ENCODE assay signal across 8 cellular contexts in the genomic region with DNA sequence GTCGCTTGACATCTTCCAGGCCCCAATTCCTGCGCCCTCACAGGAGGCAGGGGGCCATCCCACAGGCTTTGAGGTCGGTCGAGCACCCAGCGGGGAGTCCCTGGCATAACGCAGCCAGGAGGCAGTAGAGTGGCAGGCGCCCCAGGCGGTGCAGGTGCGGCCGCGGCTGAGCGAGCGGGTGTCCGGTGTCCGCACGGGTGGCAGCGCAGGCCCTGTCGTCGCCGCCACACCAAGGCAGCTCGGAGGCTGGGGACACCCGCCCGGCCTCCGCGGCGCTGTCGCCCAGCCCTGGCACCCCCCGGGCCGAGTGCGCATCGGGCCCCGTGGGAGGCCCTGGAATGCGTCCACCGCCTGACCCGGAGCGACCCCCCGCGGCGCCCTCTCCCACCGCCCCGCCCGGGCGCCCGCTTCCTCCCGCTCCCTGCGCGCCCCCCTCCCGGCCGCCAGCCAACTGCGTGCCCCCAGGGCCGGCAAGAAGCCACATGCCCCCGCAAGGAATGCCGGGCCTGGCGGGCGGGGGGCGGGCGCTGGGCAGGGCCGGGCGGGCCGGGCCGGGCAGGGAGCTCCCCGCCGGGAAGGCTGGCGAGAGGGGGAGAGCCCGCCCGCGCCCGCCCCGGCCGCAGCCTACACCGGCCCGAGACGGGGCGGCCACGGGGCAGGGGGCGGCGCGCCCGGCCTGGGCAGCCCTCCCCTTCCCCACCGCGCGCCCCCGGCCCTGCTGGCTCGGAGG.
DNase-seq lines count a peak whose midpoint lies in the region; ATAC-seq and TF ChIP-seq lines count a peak whose summit lies in the region.

No MANE protein-coding gene starts in this region.

- no peak for TF ChIP-seq CTCF in GM10248 (IDR thresholded peaks at IDR 0.05; ENCODE audit: control extremely low read depth, extremely low read depth, low read depth, missing control alignments)

- CTCF ChIA-PET in GM10248 (lab: Yijun Ruan, JAX) = no interaction called here

- POLR2A ChIA-PET in GM10248 (lab: Yijun Ruan, JAX) = no interaction called here

- in situ Hi-C loops in T47D (cut with HindIII; ENCODE audit: low pct_unique_long_range_greater_than_20kb, low sequenced_read_pairs) = no loop called here

- no peak for ATAC-seq in GM18873 (IDR thresholded peaks at IDR 0.05; ENCODE audit: low FRiP score, unreplicated experiment)

- DNase-seq in stimulated activated CD4-positive, alpha-beta T cell treated with anti-CD3 and anti-CD28 coated beads, Interleukin-15, amount 100 ng/mL, for 24 hours = peak; percentile 34
- DNase-seq in stimulated activated CD4-positive, alpha-beta T cell treated with anti-CD3 and anti-CD28 coated beads, Interleukin-1b, Interleukin-23, amount 100 ng/mL, for 48 hours = no peak
- peak; percentile 55 for DNase-seq in NCI-H2171 treated with DMSO at 0.1 percent for 48 hours (lab: John Stamatoyannopoulos, UW)
- peak; percentile 78 to 86 for DNase-seq in T47D (ENCODE audit: low read depth in 1 of 2, low spot score in 1 of 2)
- peak; percentile 16 for DNase-seq in iris pigment epithelial cell (ENCODE audit: low read depth)
- peak; percentile 30 for DNase-seq in stimulated activated CD8-positive, alpha-beta memory T cell treated with anti-CD3 and anti-CD28 coated beads, Interleukin-4, amount 100 ng/mL, for 48 hours
- no peak for DNase-seq in GM10248 (ENCODE audit: extremely low spot score)

Comparison
In these comparisons a context has a peak if more than half of its experiments do, and no peak if none do; other contexts are left out.
1. DNase-seq: peak in stimulated activated CD4-positive, alpha-beta T cell treated with anti-CD3 and anti-CD28 coated beads, Interleukin-15, amount 100 ng/mL, for 24 hours (single experiment), NCI-H2171 treated with DMSO at 0.1 percent for 48 hours (single experiment), T47D (2 of 2), iris pigment epithelial cell (single experiment) and stimulated activated CD8-positive, alpha-beta memory T cell treated with anti-CD3 and anti-CD28 coated beads, Interleukin-4, amount 100 ng/mL, for 48 hours (single experiment); none in stimulated activated CD4-positive, alpha-beta T cell treated with anti-CD3 and anti-CD28 coated beads, Interleukin-1b, Interleukin-23, amount 100 ng/mL, for 48 hours (single experiment) and GM10248 (single experiment).